Comparison of ENCODE assay signal across 31 cellular contexts in genomic region chr3:43706342-43706741, GRCh38.
"Had no signal": no experiment of that assay in that cellular context is flagged by ENCODE, and none has a peak within 500 bp of the region (broad histone marks: within the 10 kb centered on the region; RNA-seq: fewer than 3 reads in every experiment).

No MANE protein-coding gene starts in this region.

- H3K27me3 Mint-ChIP-seq: activated CD4-positive, alpha-beta memory T cell treated with anti-CD3 and anti-CD28 coated beads for 36 hours; activated CD4-positive, alpha-beta T cell treated with anti-CD3 and anti-CD28 coated beads for 36 hours; activated CD4-positive, alpha-beta T cell treated with anti-CD3 and anti-CD28 coated beads, Interleukin-2, amount 10 ng/mL, durations not matched to agents 24 days and 14 days; activated CD8-positive, alpha-beta memory T cell treated with anti-CD3 and anti-CD28 coated beads, Interleukin-2, amount 10 ng/mL, durations not matched to agents 7 days and 5 days; activated naive CD4-positive, alpha-beta T cell treated with anti-CD3 and anti-CD28 coated beads, Interleukin-2, amount 10 ng/mL, durations not matched to agents 7 days and 5 days; activated naive CD8-positive, alpha-beta T cell treated with anti-CD3 and anti-CD28 coated beads, Interleukin-2, amount 10 ng/mL, durations not matched to agents 7 days and 5 days; brain; T-cell had no signal

- H3K4me3 Mint-ChIP-seq: activated CD4-positive, alpha-beta memory T cell treated with anti-CD3 and anti-CD28 coated beads for 36 hours; activated CD4-positive, alpha-beta T cell treated with anti-CD3 and anti-CD28 coated beads for 36 hours; activated CD4-positive, alpha-beta T cell treated with anti-CD3 and anti-CD28 coated beads, Interleukin-2, amount 10 ng/mL, durations not matched to agents 24 days and 14 days; activated CD8-positive, alpha-beta memory T cell treated with anti-CD3 and anti-CD28 coated beads, Interleukin-2, amount 10 ng/mL, durations not matched to agents 7 days and 5 days; activated CD8-positive, alpha-beta T cell treated with anti-CD3 and anti-CD28 coated beads, Interleukin-2, amount 10 ng/mL, durations not matched to agents 7 days and 5 days; activated naive CD4-positive, alpha-beta T cell treated with anti-CD3 and anti-CD28 coated beads, Interleukin-2, amount 10 ng/mL, durations not matched to agents 7 days and 5 days; activated naive CD8-positive, alpha-beta T cell treated with anti-CD3 and anti-CD28 coated beads, Interleukin-2, amount 10 ng/mL, durations not matched to agents 7 days and 5 days; activated T-cell treated with anti-CD3 and anti-CD28 coated beads, Interleukin-2, amount 50 U/mL, for 72 hours; brain; T-cell had no signal

- H3K27ac ChIP-seq: ascending aorta, cardiac muscle cell, colonic mucosa had no signal

- H3K9me3 ChIP-seq: ascending aorta, breast epithelium, colonic mucosa had no signal

- DNase-seq: activated CD4-positive, alpha-beta memory T cell treated with anti-CD3 and anti-CD28 coated beads for 36 hours; activated CD4-positive, alpha-beta T cell treated with anti-CD3 and anti-CD28 coated beads for 36 hours; activated CD4-positive, alpha-beta T cell treated with anti-CD3 and anti-CD28 coated beads, Interleukin-2, amount 10 ng/mL, durations not matched to agents 24 days and 14 days; activated CD4-positive, CD25-positive, alpha-beta regulatory T cell; activated CD4-positive, CD25-positive, alpha-beta regulatory T cell treated with anti-CD3 and anti-CD28 coated beads, Interleukin-2, amount 50 U/mL, for 72 hours; activated CD8-positive, alpha-beta memory T cell treated with anti-CD3 and anti-CD28 coated beads, Interleukin-2, amount 10 ng/mL, durations not matched to agents 7 days and 5 days; activated CD8-positive, alpha-beta memory T cell treated with anti-CD3 and anti-CD28 coated beads, Interleukin-2, amount 50 U/mL, for 4 hours; activated CD8-positive, alpha-beta T cell treated with anti-CD3 and anti-CD28 coated beads, Interleukin-2, amount 10 ng/mL, durations not matched to agents 7 days and 5 days; activated gamma-delta T cell; activated naive CD4-positive, alpha-beta T cell; activated naive CD4-positive, alpha-beta T cell treated with anti-CD3 and anti-CD28 coated beads, Interleukin-2, amount 10 ng/mL, durations not matched to agents 7 days and 5 days; activated naive CD8-positive, alpha-beta T cell treated with anti-CD3 and anti-CD28 coated beads, Interleukin-2, amount 10 ng/mL, durations not matched to agents 7 days and 5 days; activated T-cell treated with anti-CD3 and anti-CD28 coated beads, Interleukin-2, amount 50 U/mL, for 1 hour; activated T-cell treated with anti-CD3 and anti-CD28 coated beads, Interleukin-2, amount 50 U/mL, for 72 hours; central memory CD4-positive, alpha-beta T cell; cerebellar nuclear complex; colonic mucosa; effector CD8-positive, alpha-beta T cell; foreskin fibroblast; head of caudate nucleus; T-cell; T-helper 2 cell had no signal

- H3K4me3 ChIP-seq: ascending aorta, breast epithelium, cardiac muscle cell, colonic mucosa had no signal

- H3K27me3 ChIP-seq: ascending aorta, breast epithelium, cardiac muscle cell, colonic mucosa had no signal

- H3K9me3 Mint-ChIP-seq: activated CD4-positive, alpha-beta memory T cell treated with anti-CD3 and anti-CD28 coated beads for 36 hours; activated CD4-positive, alpha-beta T cell treated with anti-CD3 and anti-CD28 coated beads, Interleukin-2, amount 10 ng/mL, durations not matched to agents 24 days and 14 days; activated naive CD4-positive, alpha-beta T cell treated with anti-CD3 and anti-CD28 coated beads, Interleukin-2, amount 10 ng/mL, durations not matched to agents 7 days and 5 days; activated naive CD4-positive, alpha-beta T cell treated with anti-CD3 and anti-CD28 coated beads, Interleukin-2, amount 50 U/mL, for 72 hours; activated naive CD8-positive, alpha-beta T cell treated with anti-CD3 and anti-CD28 coated beads, Interleukin-2, amount 10 ng/mL, durations not matched to agents 7 days and 5 days; activated T-cell treated with anti-CD3 and anti-CD28 coated beads, Interleukin-2, amount 50 U/mL, for 72 hours; brain; T-cell had no signal

- H3K4me1 ChIP-seq: ascending aorta, breast epithelium, colonic mucosa had no signal

- FAIRE-seq: endometrium, endothelial cell of umbilical vein, frontal cortex had no signal

- H3K36me3 ChIP-seq: breast epithelium, cardiac muscle cell, colonic mucosa had no signal

- H3K4me1 Mint-ChIP-seq: brain had no signal

- H3K27ac Mint-ChIP-seq: activated CD4-positive, alpha-beta memory T cell treated with anti-CD3 and anti-CD28 coated beads for 36 hours; activated CD4-positive, alpha-beta T cell treated with anti-CD3 and anti-CD28 coated beads for 36 hours; activated CD4-positive, alpha-beta T cell treated with anti-CD3 and anti-CD28 coated beads, Interleukin-2, amount 10 ng/mL, durations not matched to agents 24 days and 14 days; activated CD8-positive, alpha-beta memory T cell treated with anti-CD3 and anti-CD28 coated beads, Interleukin-2, amount 10 ng/mL, durations not matched to agents 7 days and 5 days; activated CD8-positive, alpha-beta T cell treated with anti-CD3 and anti-CD28 coated beads, Interleukin-2, amount 10 ng/mL, durations not matched to agents 7 days and 5 days; activated naive CD4-positive, alpha-beta T cell treated with anti-CD3 and anti-CD28 coated beads, Interleukin-2, amount 10 ng/mL, durations not matched to agents 7 days and 5 days; activated naive CD4-positive, alpha-beta T cell treated with anti-CD3 and anti-CD28 coated beads, Interleukin-2, amount 50 U/mL, for 72 hours; activated naive CD8-positive, alpha-beta T cell treated with anti-CD3 and anti-CD28 coated beads, Interleukin-2, amount 10 ng/mL, durations not matched to agents 7 days and 5 days; activated T-cell treated with anti-CD3 and anti-CD28 coated beads, Interleukin-2, amount 50 U/mL, for 72 hours; brain; T-cell had no signal

- ATAC-seq: activated CD4-positive, alpha-beta T cell treated with anti-CD3 and anti-CD28 coated beads for 36 hours; activated CD8-positive, alpha-beta memory T cell treated with anti-CD3 and anti-CD28 coated beads, Interleukin-2, amount 10 ng/mL, durations not matched to agents 7 days and 5 days; activated CD8-positive, alpha-beta T cell treated with anti-CD3 and anti-CD28 coated beads, Interleukin-2, amount 10 ng/mL, durations not matched to agents 7 days and 5 days; activated naive CD4-positive, alpha-beta T cell treated with anti-CD3 and anti-CD28 coated beads, Interleukin-2, amount 50 U/mL, for 72 hours; activated T-cell treated with anti-CD3 and anti-CD28 coated beads, Interleukin-2, amount 50 U/mL, for 72 hours; esophagus mucosa; T-cell had no signal
